ENCODE assay signal across 30 cellular contexts in the genomic region with DNA sequence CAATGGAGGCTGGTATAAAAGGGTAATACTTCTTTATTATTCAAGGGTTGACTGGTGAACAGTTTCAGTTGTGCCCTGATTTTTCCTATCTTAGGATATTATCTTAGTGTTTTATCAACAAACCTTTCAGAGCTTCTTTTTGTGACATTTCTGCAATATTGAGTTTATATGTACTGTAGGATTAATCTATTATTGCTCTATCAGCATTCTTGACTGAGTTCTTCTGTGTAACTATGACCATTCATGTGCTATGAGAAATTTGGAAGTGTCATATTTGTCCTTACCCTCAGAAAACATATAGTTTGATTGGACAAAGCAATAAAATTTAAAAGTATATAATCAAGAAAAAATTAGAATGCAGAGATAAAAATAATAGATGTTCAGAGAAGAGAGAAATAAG.
"Had no signal": no experiment of that assay in that cellular context is flagged by ENCODE, and none has a peak within 500 bp of the region (broad histone marks: within the 10 kb centered on the region; RNA-seq: fewer than 3 reads in every experiment).

No MANE protein-coding gene starts in this region.

- H2AFZ ChIP-seq: hepatocyte had no signal

- ATAC-seq: foreskin keratinocyte; gastroesophageal sphincter; heart left ventricle; left cardiac atrium; left lung; naive thymus-derived CD4-positive, alpha-beta T cell; psoas muscle; right cardiac atrium; stimulated activated naive CD8-positive, alpha-beta T cell treated with anti-CD3 and anti-CD28 coated beads, Interleukin-15, amount 100 ng/mL, for 72 hours; upper lobe of right lung had no signal

- FAIRE-seq: endothelial cell of umbilical vein, islet of Langerhans had no signal

- H3K4me2 ChIP-seq: hepatocyte had no signal

- H3K4me1 Mint-ChIP-seq: stimulated activated naive CD8-positive, alpha-beta T cell treated with anti-CD3 and anti-CD28 coated beads, Interleukin-15, amount 100 ng/mL, for 72 hours had no signal

- H3K27ac ChIP-seq: colonic mucosa, esophagus muscularis mucosa, foreskin keratinocyte, gastroesophageal sphincter, heart left ventricle, hepatocyte, left lung, ovary, psoas muscle, skin epidermis, spleen, suprapubic skin, transverse colon, upper lobe of right lung, uterus had no signal

- H3K27me3 Mint-ChIP-seq: naive thymus-derived CD4-positive, alpha-beta T cell; stimulated activated naive CD8-positive, alpha-beta T cell treated with anti-CD3 and anti-CD28 coated beads, Interleukin-15, amount 100 ng/mL, for 72 hours had no signal

- DNase-seq: colonic mucosa; effector CD8-positive, alpha-beta T cell; foreskin keratinocyte; heart left ventricle; left cardiac atrium; left lung; mammary epithelial cell; mesendoderm; midbrain; naive thymus-derived CD4-positive, alpha-beta T cell; occipital lobe; ovary; posterior cingulate gyrus; psoas muscle; right cardiac atrium; spleen; stimulated activated CD4-positive, alpha-beta T cell treated with anti-CD3 and anti-CD28 coated beads, Interleukin-4, amount 100 ng/mL, for 4 hours; stimulated activated naive CD4-positive, alpha-beta T cell; stimulated activated naive CD8-positive, alpha-beta T cell treated with anti-CD3 and anti-CD28 coated beads, Interleukin-15, amount 100 ng/mL, for 72 hours; transverse colon; upper lobe of right lung; uterus had no signal

- H3K4me3 ChIP-seq: colonic mucosa, esophagus muscularis mucosa, gastroesophageal sphincter, heart left ventricle, hepatocyte, left lung, ovary, psoas muscle, skin epidermis, suprapubic skin, transverse colon, upper lobe of right lung, uterus had no signal

- H3K9me3 Mint-ChIP-seq: dendritic cell treated with granulocyte-macrophage colony-stimulating factor and Interleukin-4, amounts not matched to agents 40 ng/mL and 50 ng/mL, for 4 days; stimulated activated naive CD8-positive, alpha-beta T cell treated with anti-CD3 and anti-CD28 coated beads, Interleukin-15, amount 100 ng/mL, for 72 hours had no signal

- H3K9me3 ChIP-seq: colonic mucosa, esophagus muscularis mucosa, gastroesophageal sphincter, left lung, ovary, psoas muscle, spleen, suprapubic skin, transverse colon, upper lobe of right lung, uterus had no signal

- H3K79me2 ChIP-seq: hepatocyte had no signal

- H3K27me3 ChIP-seq: colonic mucosa, esophagus muscularis mucosa, foreskin keratinocyte, gastroesophageal sphincter, heart left ventricle, hepatocyte, left lung, ovary, spleen, suprapubic skin, transverse colon, upper lobe of right lung, uterus had no signal

- H3K4me3 Mint-ChIP-seq: dendritic cell treated with granulocyte-macrophage colony-stimulating factor and Interleukin-4, amounts not matched to agents 40 ng/mL and 50 ng/mL, for 4 days; stimulated activated naive CD8-positive, alpha-beta T cell treated with anti-CD3 and anti-CD28 coated beads, Interleukin-15, amount 100 ng/mL, for 72 hours had no signal

- H3K4me1 ChIP-seq: colonic mucosa, esophagus muscularis mucosa, gastroesophageal sphincter, heart left ventricle, left lung, psoas muscle, suprapubic skin, transverse colon, upper lobe of right lung, uterus had no signal

- H3K27ac Mint-ChIP-seq: dendritic cell treated with granulocyte-macrophage colony-stimulating factor and Interleukin-4, amounts not matched to agents 40 ng/mL and 50 ng/mL, for 4 days; stimulated activated naive CD8-positive, alpha-beta T cell treated with anti-CD3 and anti-CD28 coated beads, Interleukin-15, amount 100 ng/mL, for 72 hours had no signal

- H3K36me3 ChIP-seq: colonic mucosa, esophagus muscularis mucosa, gastroesophageal sphincter, heart left ventricle, left lung, ovary, spleen, suprapubic skin, transverse colon, upper lobe of right lung, uterus had no signal
